Comparison of ENCODE assay signal across 14 cellular contexts in the genomic region with DNA sequence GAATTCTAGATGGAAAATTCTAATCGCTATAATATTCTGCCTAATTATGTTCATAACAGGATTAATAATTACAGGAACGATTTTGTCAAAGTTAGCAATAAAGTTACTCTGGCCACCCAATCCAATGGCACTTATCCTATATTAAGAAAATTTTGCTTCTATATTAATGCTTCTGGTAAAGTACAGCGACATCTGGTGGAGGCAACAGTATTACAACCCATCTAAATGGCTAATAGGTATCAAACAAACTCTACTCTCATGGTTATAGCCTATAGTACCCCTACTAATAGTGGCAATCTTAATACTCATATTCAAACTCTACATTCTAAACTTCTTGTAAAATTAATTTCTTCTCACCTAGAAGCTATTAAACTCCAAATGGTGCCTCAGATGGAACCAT.
A peak's percentile ranks its signal among the peaks of the same experiment; 100 is the strongest.
DNase-seq lines count a peak whose midpoint lies in the region; ATAC-seq, FAIRE-seq and TF ChIP-seq lines count a peak whose summit lies in the region.
"Had no signal": no experiment of that assay in that cellular context is flagged by ENCODE, and none has a peak within 500 bp of the region (broad histone marks: within the 10 kb centered on the region; RNA-seq: fewer than 3 reads in every experiment).

No MANE protein-coding gene starts in this region.

- ATAC-seq in right lobe of liver (no peak), HG02938 (IDR thresholded peaks at IDR 0.05; ENCODE audit: unreplicated experiment) (no peak), HG03175 (IDR thresholded peaks at IDR 0.05; ENCODE audit: unreplicated experiment) (no peak)
- ATAC-seq: activated T-cell treated with anti-CD3 and anti-CD28 coated beads, Interleukin-2, amount 50 U/mL, for 4 hours; left cardiac atrium had no signal

- H3K27ac ChIP-seq in liver (ENCODE audit: low read depth in 1 of 2, low read length in 2 of 2) (no peak overlapping the region), right lobe of liver (no peak overlapping the region)
- H3K27ac ChIP-seq: thoracic aorta had no signal

- H3K9ac ChIP-seq in liver (ENCODE audit: low read depth in 1 of 2, low read length in 2 of 2) = no peak overlapping the region

- intact Hi-C loops in right lobe of liver (cut with DNase I) = no loop called here

- no peak for FAIRE-seq in bronchial epithelial cell (lab: Jason Lieb, UNC)

- H3K9me3 ChIP-seq in liver (ENCODE audit: control insufficient read depth in 4 of 4, low read length in 3 of 4) (peaks cover 0 to 8% (median 1%) of the 10 kb centered on the region in 4 donors), right lobe of liver (no peaks in the 10 kb centered on the region)
- H3K9me3 ChIP-seq: thoracic aorta had no signal

- no peak for TF ChIP-seq POLR2A in right lobe of liver (IDR thresholded peaks at IDR 0.05)
- no peak for TF ChIP-seq POLR2A in NB4 (IDR thresholded peaks at IDR 0.05; ENCODE audit: extremely low read depth, insufficient read length)

- 70% methylated on average over 3 of the region's 3 CpGs for WGBS in liver
- WGBS in right lobe of liver (ENCODE audit: insufficient coverage, low coverage, low lambda C conversion rate, missing lambda C conversion rate) = 43% methylated on average over 3 of the region's 3 CpGs

- H3K4me1 ChIP-seq in liver (ENCODE audit: control insufficient read depth in 4 of 4, insufficient read depth in 4 of 4, low read length in 3 of 4) (no peaks in the 10 kb centered on the region), right lobe of liver (no peaks in the 10 kb centered on the region)

- no peaks in the 10 kb centered on the region for H3K27me3 ChIP-seq in liver (ENCODE audit: control insufficient read depth in 4 of 4, insufficient read depth in 4 of 4, low read length in 3 of 4)
- H3K27me3 ChIP-seq in right lobe of liver = no peaks in the 10 kb centered on the region
- H3K27me3 ChIP-seq in bronchial epithelial cell (ENCODE audit: control insufficient read depth, insufficient read depth, low read length) = no peaks in the 10 kb centered on the region

- TF ChIP-seq RAD21 in liver (IDR thresholded peaks at IDR 0.05) = peak in 1 of 2 donors; percentile 9

- no peak for DNase-seq in right lobe of liver
- DNase-seq in NB4 (ENCODE audit: low read depth) = peak; percentile 28
- peak; percentile 13 for DNase-seq in bronchial epithelial cell (ENCODE audit: low read depth)
- no peak for DNase-seq in NCI-H1092 treated with DMSO at 0.1 percent for 48 hours (lab: John Stamatoyannopoulos, UW)
- no peak for DNase-seq in NCI-H1930 (lab: John Stamatoyannopoulos, UW)
- DNase-seq: activated T-cell treated with anti-CD3 and anti-CD28 coated beads, Interleukin-2, amount 50 U/mL, for 4 hours; EL; left cardiac atrium; NCI-H2107; NCI-H774 had no signal

- TF ChIP-seq CTCF in liver (IDR thresholded peaks at IDR 0.05; ENCODE audit: low read depth, low read length, missing input control) (peak; percentile 16), right lobe of liver (IDR thresholded peaks at IDR 0.05) (peak in 2 of 4 donors; percentile 20 to 25), NB4 (IDR thresholded peaks at IDR 0.05; ENCODE audit: low read depth, low read length) (peak; percentile 26), bronchial epithelial cell (IDR thresholded peaks at IDR 0.05; ENCODE audit: insufficient read depth, low read length, severe bottlenecking) (no peak)

- no peaks in the 10 kb centered on the region for H3K36me3 ChIP-seq in liver (ENCODE audit: control insufficient read depth in 4 of 4, insufficient read depth in 3 of 4, low read depth in 1 of 4, low read length in 3 of 4)
- H3K36me3 ChIP-seq in right lobe of liver = no peaks in the 10 kb centered on the region
- H3K36me3 ChIP-seq in bronchial epithelial cell (ENCODE audit: control insufficient read depth, insufficient read depth, low read length) = no peaks in the 10 kb centered on the region
- H3K36me3 ChIP-seq: thoracic aorta had no signal

- H3K4me3 ChIP-seq in liver (ENCODE audit: low read depth in 1 of 3, low read length in 3 of 3) (no peak overlapping the region), right lobe of liver (no peak overlapping the region), NB4 (ENCODE audit: low read depth, low read length) (no peak overlapping the region), bronchial epithelial cell (ENCODE audit: low read depth, low read length) (no peak overlapping the region)
- H3K4me3 ChIP-seq: thoracic aorta had no signal

TF ChIP-seq in liver, 16 proteins besides CTCF, POLR2A, EP300 and RAD21:
- TF ChIP-seq, protein P1, sequence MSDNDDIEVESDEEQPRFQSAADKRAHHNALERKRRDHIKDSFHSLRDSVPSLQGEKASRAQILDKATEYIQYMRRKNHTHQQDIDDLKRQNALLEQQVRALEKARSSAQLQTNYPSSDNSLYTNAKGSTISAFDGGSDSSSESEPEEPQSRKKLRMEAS (IDR thresholded peaks at IDR 0.05) = no peak
- TF ChIP-seq, protein P2, sequence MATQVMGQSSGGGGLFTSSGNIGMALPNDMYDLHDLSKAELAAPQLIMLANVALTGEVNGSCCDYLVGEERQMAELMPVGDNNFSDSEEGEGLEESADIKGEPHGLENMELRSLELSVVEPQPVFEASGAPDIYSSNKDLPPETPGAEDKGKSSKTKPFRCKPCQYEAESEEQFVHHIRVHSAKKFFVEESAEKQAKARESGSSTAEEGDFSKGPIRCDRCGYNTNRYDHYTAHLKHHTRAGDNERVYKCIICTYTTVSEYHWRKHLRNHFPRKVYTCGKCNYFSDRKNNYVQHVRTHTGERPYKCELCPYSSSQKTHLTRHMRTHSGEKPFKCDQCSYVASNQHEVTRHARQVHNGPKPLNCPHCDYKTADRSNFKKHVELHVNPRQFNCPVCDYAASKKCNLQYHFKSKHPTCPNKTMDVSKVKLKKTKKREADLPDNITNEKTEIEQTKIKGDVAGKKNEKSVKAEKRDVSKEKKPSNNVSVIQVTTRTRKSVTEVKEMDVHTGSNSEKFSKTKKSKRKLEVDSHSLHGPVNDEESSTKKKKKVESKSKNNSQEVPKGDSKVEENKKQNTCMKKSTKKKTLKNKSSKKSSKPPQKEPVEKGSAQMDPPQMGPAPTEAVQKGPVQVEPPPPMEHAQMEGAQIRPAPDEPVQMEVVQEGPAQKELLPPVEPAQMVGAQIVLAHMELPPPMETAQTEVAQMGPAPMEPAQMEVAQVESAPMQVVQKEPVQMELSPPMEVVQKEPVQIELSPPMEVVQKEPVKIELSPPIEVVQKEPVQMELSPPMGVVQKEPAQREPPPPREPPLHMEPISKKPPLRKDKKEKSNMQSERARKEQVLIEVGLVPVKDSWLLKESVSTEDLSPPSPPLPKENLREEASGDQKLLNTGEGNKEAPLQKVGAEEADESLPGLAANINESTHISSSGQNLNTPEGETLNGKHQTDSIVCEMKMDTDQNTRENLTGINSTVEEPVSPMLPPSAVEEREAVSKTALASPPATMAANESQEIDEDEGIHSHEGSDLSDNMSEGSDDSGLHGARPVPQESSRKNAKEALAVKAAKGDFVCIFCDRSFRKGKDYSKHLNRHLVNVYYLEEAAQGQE (IDR thresholded peaks at IDR 0.05) = no peak
- TF ChIP-seq YY1 (IDR thresholded peaks at IDR 0.05) = no peak
- TF ChIP-seq SP1 (IDR thresholded peaks at IDR 0.05) = no peak
- TF ChIP-seq GABPA (IDR thresholded peaks at IDR 0.05 in 1 of 2, conservative IDR thresholded peaks at IDR 0.05 in 1 of 2) = no peak
- TF ChIP-seq FOXA1 (IDR thresholded peaks at IDR 0.05) = no peak
- TF ChIP-seq, protein P3, sequence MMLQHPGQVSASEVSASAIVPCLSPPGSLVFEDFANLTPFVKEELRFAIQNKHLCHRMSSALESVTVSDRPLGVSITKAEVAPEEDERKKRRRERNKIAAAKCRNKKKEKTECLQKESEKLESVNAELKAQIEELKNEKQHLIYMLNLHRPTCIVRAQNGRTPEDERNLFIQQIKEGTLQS (IDR thresholded peaks at IDR 0.05) = no peak
- TF ChIP-seq, protein P4, sequence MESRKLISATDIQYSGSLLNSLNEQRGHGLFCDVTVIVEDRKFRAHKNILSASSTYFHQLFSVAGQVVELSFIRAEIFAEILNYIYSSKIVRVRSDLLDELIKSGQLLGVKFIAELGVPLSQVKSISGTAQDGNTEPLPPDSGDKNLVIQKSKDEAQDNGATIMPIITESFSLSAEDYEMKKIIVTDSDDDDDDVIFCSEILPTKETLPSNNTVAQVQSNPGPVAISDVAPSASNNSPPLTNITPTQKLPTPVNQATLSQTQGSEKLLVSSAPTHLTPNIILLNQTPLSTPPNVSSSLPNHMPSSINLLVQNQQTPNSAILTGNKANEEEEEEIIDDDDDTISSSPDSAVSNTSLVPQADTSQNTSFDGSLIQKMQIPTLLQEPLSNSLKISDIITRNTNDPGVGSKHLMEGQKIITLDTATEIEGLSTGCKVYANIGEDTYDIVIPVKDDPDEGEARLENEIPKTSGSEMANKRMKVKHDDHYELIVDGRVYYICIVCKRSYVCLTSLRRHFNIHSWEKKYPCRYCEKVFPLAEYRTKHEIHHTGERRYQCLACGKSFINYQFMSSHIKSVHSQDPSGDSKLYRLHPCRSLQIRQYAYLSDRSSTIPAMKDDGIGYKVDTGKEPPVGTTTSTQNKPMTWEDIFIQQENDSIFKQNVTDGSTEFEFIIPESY (IDR thresholded peaks at IDR 0.05) = no peak
- TF ChIP-seq JUND (IDR thresholded peaks at IDR 0.05) = no peak
- no peak for TF ChIP-seq TAF1 (conservative IDR thresholded peaks at IDR 0.05)
- no peak for TF ChIP-seq HNF4G (IDR thresholded peaks at IDR 0.05)
TF ChIP-seq in liver: peak in this region for 0.

Comparison
In these comparisons a context has a peak if more than half of its experiments do, and no peak if none do; other contexts are left out.
1. DNase-seq: peak in NB4 (single experiment) and bronchial epithelial cell (single experiment); none in right lobe of liver (0 of 3), NCI-H1092 treated with DMSO at 0.1 percent for 48 hours (single experiment) and NCI-H1930 (0 of 2).